ENCODE assay signal across 1 cellular context in the genomic region with DNA sequence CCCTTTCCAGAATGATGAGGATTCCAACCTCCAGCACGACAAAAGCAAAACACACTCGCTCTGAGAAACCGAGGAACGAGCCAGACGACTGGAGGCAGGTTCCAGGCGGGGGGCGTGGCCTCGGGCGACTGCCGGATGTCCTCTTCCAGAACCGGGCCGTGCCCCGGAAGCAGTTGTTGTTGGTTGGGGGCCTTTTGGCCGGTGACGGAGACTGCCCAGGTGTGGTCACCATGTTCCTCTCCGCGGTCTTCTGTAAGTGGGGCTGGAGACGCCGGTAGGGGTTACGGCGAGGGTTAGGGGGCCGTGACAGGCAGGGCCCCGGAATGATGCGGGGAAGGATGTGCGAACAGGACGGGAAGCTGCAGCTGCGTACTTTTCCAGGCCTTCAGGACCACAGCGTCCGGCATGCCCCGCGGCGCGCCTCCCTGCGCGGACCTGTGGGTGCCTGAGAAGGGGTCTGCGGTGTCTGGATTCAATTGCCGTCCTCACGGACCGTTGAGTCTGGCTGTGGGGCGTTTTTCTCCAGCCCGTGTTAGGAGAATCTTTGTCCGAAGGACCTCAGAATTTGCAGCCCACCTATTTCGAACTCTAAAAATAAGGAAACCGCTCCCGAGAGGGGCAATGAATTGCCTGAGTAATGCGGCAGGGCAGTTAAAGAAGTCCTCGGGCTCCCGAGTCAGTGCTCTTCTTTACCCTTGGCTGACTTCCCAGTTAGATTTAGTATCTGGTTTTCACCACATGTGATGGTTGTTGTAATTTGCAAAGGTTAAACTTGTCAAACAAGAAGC.
TF ChIP-seq lines count a peak whose summit lies in the region.

A gene (plus strand): TSS at position 172 of the 788 bp plus-strand sequence. CDS start 59 bp downstream, at position 231.

TF ChIP-seq in HEK293, 187 proteins besides CTCF, POLR2A, EP300 and RAD21 (continued from another document and continues in another):
- TF ChIP-seq, protein P1, sequence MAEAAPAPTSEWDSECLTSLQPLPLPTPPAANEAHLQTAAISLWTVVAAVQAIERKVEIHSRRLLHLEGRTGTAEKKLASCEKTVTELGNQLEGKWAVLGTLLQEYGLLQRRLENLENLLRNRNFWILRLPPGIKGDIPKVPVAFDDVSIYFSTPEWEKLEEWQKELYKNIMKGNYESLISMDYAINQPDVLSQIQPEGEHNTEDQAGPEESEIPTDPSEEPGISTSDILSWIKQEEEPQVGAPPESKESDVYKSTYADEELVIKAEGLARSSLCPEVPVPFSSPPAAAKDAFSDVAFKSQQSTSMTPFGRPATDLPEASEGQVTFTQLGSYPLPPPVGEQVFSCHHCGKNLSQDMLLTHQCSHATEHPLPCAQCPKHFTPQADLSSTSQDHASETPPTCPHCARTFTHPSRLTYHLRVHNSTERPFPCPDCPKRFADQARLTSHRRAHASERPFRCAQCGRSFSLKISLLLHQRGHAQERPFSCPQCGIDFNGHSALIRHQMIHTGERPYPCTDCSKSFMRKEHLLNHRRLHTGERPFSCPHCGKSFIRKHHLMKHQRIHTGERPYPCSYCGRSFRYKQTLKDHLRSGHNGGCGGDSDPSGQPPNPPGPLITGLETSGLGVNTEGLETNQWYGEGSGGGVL (tag by site-specific recombination; IDR thresholded peaks at IDR 0.05): no peak
- TF ChIP-seq ZBTB17 (tag by site-specific recombination; IDR thresholded peaks at IDR 0.05) (peak; percentile 87), ZNF600 (tag by site-specific recombination; IDR thresholded peaks at IDR 0.05) (peak; percentile 94), ZNF530 (tag by site-specific recombination; IDR thresholded peaks at IDR 0.05; ENCODE audit: low read depth) (no peak), ZNF2 (tag by site-specific recombination; IDR thresholded peaks at IDR 0.05) (0 out of 2 replicates have a peak, but pooled peaks have one; percentile 76), ZNF658 (tag by site-specific recombination; IDR thresholded peaks at IDR 0.05) (no peak), SP3 (tag by site-specific recombination; IDR thresholded peaks at IDR 0.05) (peak; percentile 77), ZNF664 (tag by site-specific recombination; IDR thresholded peaks at IDR 0.05) (0 out of 2 replicates have a peak, but pooled peaks have one; percentile 6), SP7 (tag by site-specific recombination; IDR thresholded peaks at IDR 0.05) (peak; percentile 78), ZNF473 (tag by site-specific recombination; IDR thresholded peaks at IDR 0.05) (no peak), BCL11B (tag by site-specific recombination; IDR thresholded peaks at IDR 0.05; ENCODE audit: low read depth) (peak; percentile 80; the same call in 1 of the 2 replicates), ZFP37 (tag by site-specific recombination; IDR thresholded peaks at IDR 0.05) (peak; percentile 60), ZNF174 (tag by site-specific recombination; IDR thresholded peaks at IDR 0.05) (no peak), ZNF501 (tag by site-specific recombination; IDR thresholded peaks at IDR 0.05) (peak; percentile 84; the same call in 1 of the 2 replicates), MEIS1 (CRISPR knock-in tag; IDR thresholded peaks at IDR 0.05; ENCODE audit: borderline replicate concordance) (no peak), KLF10 (tag by site-specific recombination; IDR thresholded peaks at IDR 0.05) (peak; percentile 21; the same call in 1 of the 2 replicates), GLIS1 (tag by site-specific recombination; IDR thresholded peaks at IDR 0.05) (peak; percentile 76), ZNF423 (tag by site-specific recombination; IDR thresholded peaks at IDR 0.05) (0 out of 2 replicates have a peak, but pooled peaks have one; percentile 18), ZBTB7A (tag by site-specific recombination; IDR thresholded peaks at IDR 0.05; ENCODE audit: low read depth) (0 out of 2 replicates have a peak, but pooled peaks have one; percentile 71), ZNF416 (tag by site-specific recombination; IDR thresholded peaks at IDR 0.05) (no peak), PRDM1 (tag by site-specific recombination; IDR thresholded peaks at IDR 0.05) (no peak), GLIS2 (tag by site-specific recombination; IDR thresholded peaks at IDR 0.05) (peak; percentile 99)
- TF ChIP-seq, protein P2, sequence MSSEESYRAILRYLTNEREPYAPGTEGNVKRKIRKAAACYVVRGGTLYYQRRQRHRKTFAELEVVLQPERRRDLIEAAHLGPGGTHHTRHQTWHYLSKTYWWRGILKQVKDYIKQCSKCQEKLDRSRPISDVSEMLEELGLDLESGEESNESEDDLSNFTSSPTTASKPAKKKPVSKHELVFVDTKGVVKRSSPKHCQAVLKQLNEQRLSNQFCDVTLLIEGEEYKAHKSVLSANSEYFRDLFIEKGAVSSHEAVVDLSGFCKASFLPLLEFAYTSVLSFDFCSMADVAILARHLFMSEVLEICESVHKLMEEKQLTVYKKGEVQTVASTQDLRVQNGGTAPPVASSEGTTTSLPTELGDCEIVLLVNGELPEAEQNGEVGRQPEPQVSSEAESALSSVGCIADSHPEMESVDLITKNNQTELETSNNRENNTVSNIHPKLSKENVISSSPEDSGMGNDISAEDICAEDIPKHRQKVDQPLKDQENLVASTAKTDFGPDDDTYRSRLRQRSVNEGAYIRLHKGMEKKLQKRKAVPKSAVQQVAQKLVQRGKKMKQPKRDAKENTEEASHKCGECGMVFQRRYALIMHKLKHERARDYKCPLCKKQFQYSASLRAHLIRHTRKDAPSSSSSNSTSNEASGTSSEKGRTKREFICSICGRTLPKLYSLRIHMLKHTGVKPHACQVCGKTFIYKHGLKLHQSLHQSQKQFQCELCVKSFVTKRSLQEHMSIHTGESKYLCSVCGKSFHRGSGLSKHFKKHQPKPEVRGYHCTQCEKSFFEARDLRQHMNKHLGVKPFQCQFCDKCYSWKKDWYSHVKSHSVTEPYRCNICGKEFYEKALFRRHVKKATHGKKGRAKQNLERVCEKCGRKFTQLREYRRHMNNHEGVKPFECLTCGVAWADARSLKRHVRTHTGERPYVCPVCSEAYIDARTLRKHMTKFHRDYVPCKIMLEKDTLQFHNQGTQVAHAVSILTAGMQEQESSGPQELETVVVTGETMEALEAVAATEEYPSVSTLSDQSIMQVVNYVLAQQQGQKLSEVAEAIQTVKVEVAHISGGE (tag by site-specific recombination; conservative IDR thresholded peaks at IDR 0.05; ENCODE audit: low read depth): peak; percentile 96
- TF ChIP-seq, protein P3, sequence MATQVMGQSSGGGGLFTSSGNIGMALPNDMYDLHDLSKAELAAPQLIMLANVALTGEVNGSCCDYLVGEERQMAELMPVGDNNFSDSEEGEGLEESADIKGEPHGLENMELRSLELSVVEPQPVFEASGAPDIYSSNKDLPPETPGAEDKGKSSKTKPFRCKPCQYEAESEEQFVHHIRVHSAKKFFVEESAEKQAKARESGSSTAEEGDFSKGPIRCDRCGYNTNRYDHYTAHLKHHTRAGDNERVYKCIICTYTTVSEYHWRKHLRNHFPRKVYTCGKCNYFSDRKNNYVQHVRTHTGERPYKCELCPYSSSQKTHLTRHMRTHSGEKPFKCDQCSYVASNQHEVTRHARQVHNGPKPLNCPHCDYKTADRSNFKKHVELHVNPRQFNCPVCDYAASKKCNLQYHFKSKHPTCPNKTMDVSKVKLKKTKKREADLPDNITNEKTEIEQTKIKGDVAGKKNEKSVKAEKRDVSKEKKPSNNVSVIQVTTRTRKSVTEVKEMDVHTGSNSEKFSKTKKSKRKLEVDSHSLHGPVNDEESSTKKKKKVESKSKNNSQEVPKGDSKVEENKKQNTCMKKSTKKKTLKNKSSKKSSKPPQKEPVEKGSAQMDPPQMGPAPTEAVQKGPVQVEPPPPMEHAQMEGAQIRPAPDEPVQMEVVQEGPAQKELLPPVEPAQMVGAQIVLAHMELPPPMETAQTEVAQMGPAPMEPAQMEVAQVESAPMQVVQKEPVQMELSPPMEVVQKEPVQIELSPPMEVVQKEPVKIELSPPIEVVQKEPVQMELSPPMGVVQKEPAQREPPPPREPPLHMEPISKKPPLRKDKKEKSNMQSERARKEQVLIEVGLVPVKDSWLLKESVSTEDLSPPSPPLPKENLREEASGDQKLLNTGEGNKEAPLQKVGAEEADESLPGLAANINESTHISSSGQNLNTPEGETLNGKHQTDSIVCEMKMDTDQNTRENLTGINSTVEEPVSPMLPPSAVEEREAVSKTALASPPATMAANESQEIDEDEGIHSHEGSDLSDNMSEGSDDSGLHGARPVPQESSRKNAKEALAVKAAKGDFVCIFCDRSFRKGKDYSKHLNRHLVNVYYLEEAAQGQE (tag by site-specific recombination; IDR thresholded peaks at IDR 0.05): peak; percentile 24; the same call in 1 of the 2 replicates
- TF ChIP-seq, protein P4, sequence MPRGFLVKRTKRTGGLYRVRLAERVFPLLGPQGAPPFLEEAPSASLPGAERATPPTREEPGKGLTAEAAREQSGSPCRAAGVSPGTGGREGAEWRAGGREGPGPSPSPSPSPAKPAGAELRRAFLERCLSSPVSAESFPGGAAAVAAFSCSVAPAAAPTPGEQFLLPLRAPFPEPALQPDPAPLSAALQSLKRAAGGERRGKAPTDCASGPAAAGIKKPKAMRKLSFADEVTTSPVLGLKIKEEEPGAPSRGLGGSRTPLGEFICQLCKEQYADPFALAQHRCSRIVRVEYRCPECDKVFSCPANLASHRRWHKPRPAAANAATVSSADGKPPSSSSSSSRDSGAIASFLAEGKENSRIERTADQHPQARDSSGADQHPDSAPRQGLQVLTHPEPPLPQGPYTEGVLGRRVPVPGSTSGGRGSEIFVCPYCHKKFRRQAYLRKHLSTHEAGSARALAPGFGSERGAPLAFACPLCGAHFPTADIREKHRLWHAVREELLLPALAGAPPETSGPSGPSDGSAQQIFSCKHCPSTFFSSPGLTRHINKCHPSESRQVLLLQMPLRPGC (tag by site-specific recombination; IDR thresholded peaks at IDR 0.05): peak; percentile 75; the same call in 1 of the 2 replicates
- TF ChIP-seq, protein P5, sequence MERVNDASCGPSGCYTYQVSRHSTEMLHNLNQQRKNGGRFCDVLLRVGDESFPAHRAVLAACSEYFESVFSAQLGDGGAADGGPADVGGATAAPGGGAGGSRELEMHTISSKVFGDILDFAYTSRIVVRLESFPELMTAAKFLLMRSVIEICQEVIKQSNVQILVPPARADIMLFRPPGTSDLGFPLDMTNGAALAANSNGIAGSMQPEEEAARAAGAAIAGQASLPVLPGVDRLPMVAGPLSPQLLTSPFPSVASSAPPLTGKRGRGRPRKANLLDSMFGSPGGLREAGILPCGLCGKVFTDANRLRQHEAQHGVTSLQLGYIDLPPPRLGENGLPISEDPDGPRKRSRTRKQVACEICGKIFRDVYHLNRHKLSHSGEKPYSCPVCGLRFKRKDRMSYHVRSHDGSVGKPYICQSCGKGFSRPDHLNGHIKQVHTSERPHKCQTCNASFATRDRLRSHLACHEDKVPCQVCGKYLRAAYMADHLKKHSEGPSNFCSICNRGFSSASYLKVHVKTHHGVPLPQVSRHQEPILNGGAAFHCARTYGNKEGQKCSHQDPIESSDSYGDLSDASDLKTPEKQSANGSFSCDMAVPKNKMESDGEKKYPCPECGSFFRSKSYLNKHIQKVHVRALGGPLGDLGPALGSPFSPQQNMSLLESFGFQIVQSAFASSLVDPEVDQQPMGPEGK (tag by site-specific recombination; IDR thresholded peaks at IDR 0.05): peak; percentile 94
- TF ChIP-seq, protein P6, sequence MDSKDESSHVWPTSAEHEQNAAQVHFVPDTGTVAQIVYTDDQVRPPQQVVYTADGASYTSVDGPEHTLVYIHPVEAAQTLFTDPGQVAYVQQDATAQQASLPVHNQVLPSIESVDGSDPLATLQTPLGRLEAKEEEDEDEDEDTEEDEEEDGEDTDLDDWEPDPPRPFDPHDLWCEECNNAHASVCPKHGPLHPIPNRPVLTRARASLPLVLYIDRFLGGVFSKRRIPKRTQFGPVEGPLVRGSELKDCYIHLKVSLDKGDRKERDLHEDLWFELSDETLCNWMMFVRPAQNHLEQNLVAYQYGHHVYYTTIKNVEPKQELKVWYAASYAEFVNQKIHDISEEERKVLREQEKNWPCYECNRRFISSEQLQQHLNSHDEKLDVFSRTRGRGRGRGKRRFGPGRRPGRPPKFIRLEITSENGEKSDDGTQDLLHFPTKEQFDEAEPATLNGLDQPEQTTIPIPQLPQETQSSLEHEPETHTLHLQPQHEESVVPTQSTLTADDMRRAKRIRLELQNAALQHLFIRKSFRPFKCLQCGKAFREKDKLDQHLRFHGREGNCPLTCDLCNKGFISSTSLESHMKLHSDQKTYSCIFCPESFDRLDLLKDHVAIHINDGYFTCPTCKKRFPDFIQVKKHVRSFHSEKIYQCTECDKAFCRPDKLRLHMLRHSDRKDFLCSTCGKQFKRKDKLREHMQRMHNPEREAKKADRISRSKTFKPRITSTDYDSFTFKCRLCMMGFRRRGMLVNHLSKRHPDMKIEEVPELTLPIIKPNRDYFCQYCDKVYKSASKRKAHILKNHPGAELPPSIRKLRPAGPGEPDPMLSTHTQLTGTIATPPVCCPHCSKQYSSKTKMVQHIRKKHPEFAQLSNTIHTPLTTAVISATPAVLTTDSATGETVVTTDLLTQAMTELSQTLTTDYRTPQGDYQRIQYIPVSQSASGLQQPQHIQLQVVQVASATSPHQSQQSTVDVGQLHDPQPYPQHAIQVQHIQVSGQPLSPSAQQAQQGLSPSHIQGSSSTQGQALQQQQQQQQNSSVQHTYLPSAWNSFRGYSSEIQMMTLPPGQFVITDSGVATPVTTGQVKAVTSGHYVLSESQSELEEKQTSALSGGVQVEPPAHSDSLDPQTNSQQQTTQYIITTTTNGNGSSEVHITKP (tag by site-specific recombination; IDR thresholded peaks at IDR 0.05): 0 out of 2 replicates have a peak, but pooled peaks have one; percentile 25
- TF ChIP-seq, protein P7, sequence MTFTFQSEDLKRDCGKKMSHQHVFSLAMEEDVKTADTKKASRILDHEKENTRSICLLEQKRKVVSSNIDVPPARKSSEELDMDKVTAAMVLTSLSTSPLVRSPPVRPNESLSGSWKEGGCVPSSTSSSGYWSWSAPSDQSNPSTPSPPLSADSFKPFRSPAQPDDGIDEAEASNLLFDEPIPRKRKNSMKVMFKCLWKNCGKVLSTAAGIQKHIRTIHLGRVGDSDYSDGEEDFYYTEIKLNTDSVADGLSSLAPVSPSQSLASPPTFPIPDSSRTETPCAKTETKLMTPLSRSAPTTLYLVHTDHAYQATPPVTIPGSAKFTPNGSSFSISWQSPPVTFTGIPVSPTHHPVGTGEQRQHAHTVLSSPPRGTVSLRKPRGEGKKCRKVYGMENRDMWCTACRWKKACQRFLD (tag by site-specific recombination; IDR thresholded peaks at IDR 0.05): no peak
- TF ChIP-seq, protein P8, sequence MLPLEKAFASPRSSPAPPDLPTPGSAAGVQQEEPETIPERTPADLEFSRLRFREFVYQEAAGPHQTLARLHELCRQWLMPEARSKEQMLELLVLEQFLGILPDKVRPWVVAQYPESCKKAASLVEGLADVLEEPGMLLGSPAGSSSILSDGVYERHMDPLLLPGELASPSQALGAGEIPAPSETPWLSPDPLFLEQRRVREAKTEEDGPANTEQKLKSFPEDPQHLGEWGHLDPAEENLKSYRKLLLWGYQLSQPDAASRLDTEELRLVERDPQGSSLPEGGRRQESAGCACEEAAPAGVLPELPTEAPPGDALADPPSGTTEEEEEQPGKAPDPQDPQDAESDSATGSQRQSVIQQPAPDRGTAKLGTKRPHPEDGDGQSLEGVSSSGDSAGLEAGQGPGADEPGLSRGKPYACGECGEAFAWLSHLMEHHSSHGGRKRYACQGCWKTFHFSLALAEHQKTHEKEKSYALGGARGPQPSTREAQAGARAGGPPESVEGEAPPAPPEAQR (tag by site-specific recombination; IDR thresholded peaks at IDR 0.05): no peak
- TF ChIP-seq, protein P9, sequence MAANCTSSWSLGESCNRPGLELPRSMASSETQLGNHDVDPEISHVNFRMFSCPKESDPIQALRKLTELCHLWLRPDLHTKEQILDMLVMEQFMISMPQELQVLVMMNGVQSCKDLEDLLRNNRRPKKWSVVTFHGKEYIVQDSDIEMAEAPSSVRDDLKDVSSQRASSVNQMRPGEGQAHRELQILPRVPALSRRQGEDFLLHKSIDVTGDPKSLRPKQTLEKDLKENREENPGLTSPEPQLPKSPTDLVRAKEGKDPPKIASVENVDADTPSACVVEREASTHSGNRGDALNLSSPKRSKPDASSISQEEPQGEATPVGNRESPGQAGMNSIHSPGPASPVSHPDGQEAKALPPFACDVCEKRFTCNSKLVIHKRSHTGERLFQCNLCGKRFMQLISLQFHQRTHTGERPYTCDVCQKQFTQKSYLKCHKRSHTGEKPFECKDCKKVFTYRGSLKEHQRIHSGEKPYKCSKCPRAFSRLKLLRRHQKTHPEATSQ (tag by site-specific recombination; IDR thresholded peaks at IDR 0.05): 0 out of 2 replicates have a peak, but pooled peaks have one; percentile 14
